In genomic region chr1:117782056-117782455, GRCh38 we compare ENCODE assay signal across 14 cellular contexts.
"Had no signal": no experiment of that assay in that cellular context is flagged by ENCODE, and none has a peak within 500 bp of the region (broad histone marks: within the 10 kb centered on the region; RNA-seq: fewer than 3 reads in every experiment).

No MANE protein-coding gene starts in this region.

- DNase-seq: activated CD4-positive, alpha-beta T cell treated with anti-CD3 and anti-CD28 coated beads, Interleukin-2, amount 50 U/mL, for 48 hours; activated effector memory CD4-positive, alpha-beta T cell treated with Interleukin-2 at 50 U/mL for 16 hours; activated naive CD4-positive, alpha-beta T cell treated with anti-CD3 and anti-CD28 coated beads, Interleukin-2, amount 50 U/mL, for 16 hours; activated T-cell treated with anti-CD3 and anti-CD28 coated beads, Interleukin-2, amount 50 U/mL, for 24 hours; adrenal gland; endodermal cell; gastrocnemius medialis; kidney; midbrain; ovary; T-helper 1 cell; thyroid gland had no signal

- ATAC-seq: gastrocnemius medialis; stimulated activated memory B cell treated with anti-CD40 and anti-IgM and Interleukin-4, amounts not matched to agents 10 μg/mL and 1 μg/mL and 100 μg/mL, for 72 hours had no signal

- H3K4me3 ChIP-seq: adrenal gland, gastrocnemius medialis, ovary, thyroid gland had no signal

- H3K27me3 ChIP-seq: adrenal gland, gastrocnemius medialis, ovary, thyroid gland had no signal

- H3K27ac ChIP-seq: adrenal gland, ovary, thyroid gland, VCaP had no signal

- H3K9me3 ChIP-seq: adrenal gland, gastrocnemius medialis, ovary, thyroid gland had no signal

- H3K4me1 ChIP-seq: adrenal gland had no signal

- H3K36me3 ChIP-seq: adrenal gland, gastrocnemius medialis, ovary, thyroid gland had no signal
